Comparison of ENCODE assay signal across 30 cellular contexts in genomic region chr7:116398672-116399071, GRCh38.
"Had no signal": no experiment of that assay in that cellular context is flagged by ENCODE, and none has a peak within 500 bp of the region (broad histone marks: within the 10 kb centered on the region; RNA-seq: fewer than 3 reads in every experiment).

No MANE protein-coding gene starts in this region.

- H3K9me3 Mint-ChIP-seq: effector memory CD8-positive, alpha-beta T cell had no signal

- H3K4me3 ChIP-seq: esophagus squamous epithelium, heart right ventricle, lung, mucosa of descending colon, prostate gland, right atrium auricular region, sigmoid colon, skin epidermis, spleen, testis, tibial artery had no signal

- H3K9me3 ChIP-seq: mucosa of descending colon, prostate gland, testis, tibial artery had no signal

- H3K4me1 ChIP-seq: parathyroid adenoma, prostate gland, testis had no signal

- H3K27ac ChIP-seq: esophagus squamous epithelium, parathyroid adenoma, prostate gland, right atrium auricular region, sigmoid colon, skin epidermis, spleen, testis, tibial artery had no signal

- H3K36me3 ChIP-seq: esophagus squamous epithelium, heart right ventricle, prostate gland, right atrium auricular region, sigmoid colon, spleen, tibial artery had no signal

- H3K79me2 ChIP-seq: parathyroid adenoma had no signal

- H3K4me3 Mint-ChIP-seq: effector memory CD8-positive, alpha-beta T cell; memory B cell; mesothelial cell of epicardium; naive B cell; natural killer cell treated with Interleukin-12 subunit alpha and Interleukin-12 subunit beta and Interleukin-15 and Interleukin-18, amount 100 ng/mL, for 72 hours; neural crest cell; stimulated activated memory B cell treated with anti-CD40 and anti-IgM and Interleukin-4, amounts not matched to agents 10 μg/mL and 1 μg/mL and 100 μg/mL, for 72 hours; type B pancreatic cell had no signal

- ATAC-seq: effector memory CD8-positive, alpha-beta T cell; left colon; mucosa of descending colon; natural killer cell treated with Interleukin-12 subunit alpha and Interleukin-12 subunit beta and Interleukin-15 and Interleukin-18, amount 100 ng/mL, for 72 hours; stimulated activated memory B cell treated with anti-CD40 and anti-IgM and Interleukin-4, amounts not matched to agents 10 μg/mL and 1 μg/mL and 100 μg/mL, for 72 hours; stimulated activated naive CD8-positive, alpha-beta T cell treated with anti-CD3 and anti-CD28 coated beads, Interleukin-15, Interleukin-2, amounts not matched to agents 100 U/mL and 50 U/mL, for 24 hours had no signal

- H3K27ac Mint-ChIP-seq: effector memory CD8-positive, alpha-beta T cell; memory B cell; mesothelial cell of epicardium; naive B cell; natural killer cell treated with Interleukin-12 subunit alpha and Interleukin-12 subunit beta and Interleukin-15 and Interleukin-18, amount 100 ng/mL, for 72 hours; stimulated activated memory B cell treated with anti-CD40 and anti-IgM and Interleukin-4, amounts not matched to agents 10 μg/mL and 1 μg/mL and 100 μg/mL, for 72 hours; type B pancreatic cell had no signal

- H3K4me1 Mint-ChIP-seq: memory B cell; naive B cell; stimulated activated memory B cell treated with anti-CD40 and anti-IgM and Interleukin-4, amounts not matched to agents 10 μg/mL and 1 μg/mL and 100 μg/mL, for 72 hours had no signal

- H3K27me3 Mint-ChIP-seq: stimulated activated memory B cell treated with anti-CD40 and anti-IgM and Interleukin-4, amounts not matched to agents 10 μg/mL and 1 μg/mL and 100 μg/mL, for 72 hours; type B pancreatic cell had no signal

- H3K27me3 ChIP-seq: heart right ventricle, right atrium auricular region, sigmoid colon, testis, tibial artery had no signal

- H2AFZ ChIP-seq: parathyroid adenoma had no signal

- DNase-seq: cortex of kidney; effector memory CD8-positive, alpha-beta T cell; erythroblast; esophagus squamous epithelium; foreskin melanocyte; glutamatergic neuron; heart right ventricle; hippocampal formation; kidney glomerular epithelial cell; left colon; mucosa of descending colon; naive B cell; sigmoid colon; spleen; stimulated activated CD4-positive, alpha-beta T cell treated with anti-CD3 and anti-CD28 coated beads, Interleukin-4, amount 100 ng/mL, for 4 hours; stimulated activated naive CD8-positive, alpha-beta T cell treated with anti-CD3 and anti-CD28 coated beads, Interleukin-15, Interleukin-2, amounts not matched to agents 100 U/mL and 50 U/mL, for 24 hours; substantia nigra; testis; tibial artery had no signal

- H3K36me3 Mint-ChIP-seq: memory B cell; mesothelial cell of epicardium; naive B cell; natural killer cell treated with Interleukin-12 subunit alpha and Interleukin-12 subunit beta and Interleukin-15 and Interleukin-18, amount 100 ng/mL, for 72 hours; stimulated activated memory B cell treated with anti-CD40 and anti-IgM and Interleukin-4, amounts not matched to agents 10 μg/mL and 1 μg/mL and 100 μg/mL, for 72 hours; type B pancreatic cell had no signal

- H3K9ac ChIP-seq: parathyroid adenoma had no signal
